22 cellular contexts compared by ENCODE assay signal in the genomic region with DNA sequence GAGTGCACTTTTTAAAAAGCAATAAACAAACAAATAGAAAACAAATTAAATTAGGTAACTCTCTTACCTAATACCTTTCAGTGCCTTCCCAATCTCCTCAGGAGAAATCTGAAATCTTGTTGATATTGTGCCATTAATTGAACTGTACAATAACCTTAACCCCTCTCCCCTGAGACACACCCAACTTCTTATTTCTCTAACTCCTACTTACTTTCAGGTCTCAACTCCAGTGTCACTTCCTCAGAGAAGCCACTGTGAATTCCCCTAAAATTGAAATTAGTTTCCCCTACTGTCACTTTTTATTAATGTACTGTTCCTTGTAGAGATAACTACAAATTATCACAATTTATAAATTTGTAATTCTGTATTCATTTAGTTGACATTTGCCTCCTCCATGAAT.
DNase-seq lines count a peak whose midpoint lies in the region; ATAC-seq and TF ChIP-seq lines count a peak whose summit lies in the region.
"Had no signal": no experiment of that assay in that cellular context is flagged by ENCODE, and none has a peak within 500 bp of the region (broad histone marks: within the 10 kb centered on the region; RNA-seq: fewer than 3 reads in every experiment).

No MANE protein-coding gene starts in this region.

- H2BK15ac ChIP-seq in IMR-90 (ENCODE audit: low read depth, low read length): no peak overlapping the region

- no peaks in the 10 kb centered on the region; the same call in 1 of the 2 replicates for H3K9me3 ChIP-seq in IMR-90 (ENCODE audit: control insufficient read depth, insufficient read depth, low read length)
- H3K9me3 ChIP-seq in tibial artery: no peaks in the 10 kb centered on the region
- H3K9me3 ChIP-seq in ascending aorta: no peaks in the 10 kb centered on the region
- no peaks in the 10 kb centered on the region for H3K9me3 ChIP-seq in body of pancreas
- H3K9me3 ChIP-seq in mammary epithelial cell (replicated peaks; ENCODE audit: insufficient read depth, low read length): no peaks in the 10 kb centered on the region
- H3K9me3 ChIP-seq: psoas muscle had no signal

- no peak overlapping the region for H3K23ac ChIP-seq in IMR-90 (ENCODE audit: low read depth, low read length)

- dilution Hi-C loops in IMR-90 (cut with HindIII; ENCODE audit: low sequenced_read_pairs, unreplicated experiment) (no loop called here), mammary epithelial cell (cut with HindIII; ENCODE audit: low sequenced_read_pairs) (loop anchor here (10.0 kb wide), 1 partner anchor 51 kb away; no protein-coding TSS in a partner anchor)

- no peak overlapping the region for H2AK5ac ChIP-seq in IMR-90 (ENCODE audit: low read depth, low read length)

- peak; percentile 88 for ATAC-seq in GM18868 (IDR thresholded peaks at IDR 0.05; ENCODE audit: unreplicated experiment)
- peak; percentile 54 for ATAC-seq in HG02623 (IDR thresholded peaks at IDR 0.05; ENCODE audit: unreplicated experiment)
- ATAC-seq in IMR-90 (ENCODE audit: low read depth): no peak
- ATAC-seq in body of pancreas: no peak
- ATAC-seq: foreskin keratinocyte, psoas muscle had no signal

- DNase-seq in IMR-90: no peak
- no peak for DNase-seq in tibial artery
- no peak for DNase-seq in ascending aorta (ENCODE audit: low spot score in 2 of 2)
- DNase-seq in body of pancreas: no peak
- DNase-seq in mammary epithelial cell: no peak
- DNase-seq: activated CD4-positive, alpha-beta memory T cell treated with anti-CD3 and anti-CD28 coated beads, Interleukin-2, amount 10 ng/mL, durations not matched to agents 7 days and 5 days; activated naive CD4-positive, alpha-beta T cell treated with Interleukin-2 at 50 U/mL for 16 hours; activated T-cell treated with anti-CD3 and anti-CD28 coated beads, Interleukin-2, amount 50 U/mL, for 1 hour; anterior cingulate cortex; central memory CD4-positive, alpha-beta T cell; DMS79; foreskin keratinocyte; immature natural killer cell; NCI-H1092 treated with DMSO at 0.1 percent for 48 hours; NCI-H2081; NCI-H510A; psoas muscle; trophoblast cell had no signal

- BruUV-seq in IMR-90 (replicated peaks; lab: Mats Ljungman, UMichigan) (no TSS peak), mammary epithelial cell (replicated peaks; lab: Mats Ljungman, UMichigan) (no TSS peak)

- H3K36me3 ChIP-seq in IMR-90 (ENCODE audit: control insufficient read depth, insufficient read depth, low read length) (no peaks in the 10 kb centered on the region), tibial artery (no peaks in the 10 kb centered on the region), ascending aorta (no peaks in the 10 kb centered on the region), body of pancreas (replicated peaks in 1 of 2; ENCODE audit: insufficient read depth in 1 of 2, low read depth in 2 of 2) (no peaks in the 10 kb centered on the region), mammary epithelial cell (ENCODE audit: insufficient read depth, low read length) (no peaks in the 10 kb centered on the region)
- H3K36me3 ChIP-seq: neural progenitor cell had no signal

- in situ Hi-C loops in IMR-90 (cut with MboI; ENCODE audit: low sequenced_read_pairs): no loop called here
- in situ Hi-C loops in mammary epithelial cell (cut with MboI; ENCODE audit: low sequenced_read_pairs in 2 of 2): no loop called here

- no peak overlapping the region for H2BK20ac ChIP-seq in IMR-90 (ENCODE audit: low read depth, low read length)

- peaks cover 12% of the 10 kb centered on the region for H3K4me1 ChIP-seq in IMR-90 (ENCODE audit: control insufficient read depth, insufficient read depth, low read length)
- peaks cover 0 to 58% (median 21%) of the 10 kb centered on the region in 4 donors for H3K4me1 ChIP-seq in tibial artery
- H3K4me1 ChIP-seq in ascending aorta: peaks cover 0 to 3% of the 10 kb centered on the region in 2 donors
- no peaks in the 10 kb centered on the region for H3K4me1 ChIP-seq in body of pancreas
- no peaks in the 10 kb centered on the region for H3K4me1 ChIP-seq in mammary epithelial cell (ENCODE audit: insufficient read depth, low read length)
- H3K4me1 ChIP-seq: foreskin keratinocyte, neural progenitor cell, psoas muscle had no signal

- TF ChIP-seq POLR2A in IMR-90 (IDR thresholded peaks at IDR 0.05; ENCODE audit: low read depth, low read length): no peak
- TF ChIP-seq POLR2A in body of pancreas (IDR thresholded peaks at IDR 0.05): no peak

- 0 out of 2 replicates have a peak, but pooled peaks cover 4% of the 10 kb centered on the region for H3K9me1 ChIP-seq in IMR-90 (ENCODE audit: insufficient read depth, low read length)

- no peak overlapping the region for H2AFZ ChIP-seq in IMR-90 (replicated peaks; ENCODE audit: low read length, poor library complexity)
- H2AFZ ChIP-seq in mammary epithelial cell (ENCODE audit: low read depth, low read length): no peak overlapping the region
- H2AFZ ChIP-seq: neural progenitor cell had no signal

- H4K8ac ChIP-seq in IMR-90 (ENCODE audit: low read depth in 2 of 2, low read length in 2 of 2): no peak overlapping the region

- CTCF ChIA-PET in IMR-90 (lab: Yijun Ruan, JAX) (no interaction called here), mammary epithelial cell (lab: Charles Lee; ENCODE audit: low non-redundant PET) (no interaction called here)

- H2BK5ac ChIP-seq in IMR-90 (ENCODE audit: low read depth, low read length, poor library complexity, severe bottlenecking): peak overlapping the region; percentile 3

- H3K27ac ChIP-seq in IMR-90 (ENCODE audit: insufficient read depth, low read length) (no peak overlapping the region), tibial artery (peak overlapping the region; percentile 66 to 77), ascending aorta (no peak overlapping the region), body of pancreas (no peak overlapping the region), mammary epithelial cell (ENCODE audit: insufficient read depth, low read depth, low read length) (no peak overlapping the region)
- H3K27ac ChIP-seq: epithelial cell of prostate, foreskin keratinocyte, neural progenitor cell, psoas muscle had no signal

- no peak overlapping the region for H3K4ac ChIP-seq in IMR-90 (ENCODE audit: low read depth, low read length)

- H3K27me3 ChIP-seq in IMR-90 (ENCODE audit: control insufficient read depth, insufficient read depth, low read length) (no peaks in the 10 kb centered on the region), tibial artery (no peaks in the 10 kb centered on the region), ascending aorta (no peaks in the 10 kb centered on the region), body of pancreas (no peaks in the 10 kb centered on the region), mammary epithelial cell (ENCODE audit: insufficient read depth, low read length) (no peaks in the 10 kb centered on the region)
- H3K27me3 ChIP-seq: foreskin keratinocyte, neural progenitor cell had no signal

- no peak overlapping the region for H4K5ac ChIP-seq in IMR-90 (ENCODE audit: low read depth, low read length)

- no peak overlapping the region for H3K14ac ChIP-seq in IMR-90 (replicated peaks; ENCODE audit: low read depth, low read length)

- H4K20me1 ChIP-seq in IMR-90 (ENCODE audit: insufficient read depth, low read length) (no peaks in the 10 kb centered on the region), mammary epithelial cell (ENCODE audit: insufficient read depth, low read length) (no peaks in the 10 kb centered on the region)

- POLR2A ChIA-PET in IMR-90 (lab: Charles Lee; ENCODE audit: unreplicated experiment): no interaction called here

- no peak overlapping the region for H3K9ac ChIP-seq in IMR-90 (ENCODE audit: low read depth, low read length)
- no peak overlapping the region for H3K9ac ChIP-seq in mammary epithelial cell (ENCODE audit: insufficient read depth, low read length)
- H3K9ac ChIP-seq: neural progenitor cell had no signal

- no peak overlapping the region for H4K91ac ChIP-seq in IMR-90 (ENCODE audit: insufficient read depth, low read depth, low read length)

- peak overlapping the region; percentile 62; the same call in 1 of the 2 replicates for H3K18ac ChIP-seq in IMR-90 (ENCODE audit: low read depth, low read length)

- H3K4me2 ChIP-seq in IMR-90 (ENCODE audit: low read depth, low read length) (no peak overlapping the region), mammary epithelial cell (ENCODE audit: insufficient read depth, low read depth, low read length) (no peak overlapping the region)
- H3K4me2 ChIP-seq: neural progenitor cell had no signal

- intact Hi-C loops in IMR-90 (cut with micrococcal nuclease) (no loop called here), tibial artery (cut with DNase I; ENCODE audit: low total_unique reads) (no loop called here), ascending aorta (cut with DNase I) (no loop called here), body of pancreas (cut with DNase I) (no loop called here), mammary epithelial cell (cut with micrococcal nuclease) (no loop called here)

- TF ChIP-seq RAD21 in IMR-90 (IDR thresholded peaks at IDR 0.05; ENCODE audit: low read length): no peak

- no peaks in the 10 kb centered on the region for H3K79me1 ChIP-seq in IMR-90 (ENCODE audit: low read depth in 1 of 2, low read length in 2 of 2)

- no peak overlapping the region for H2BK120ac ChIP-seq in IMR-90 (ENCODE audit: low read depth, low read length)

- TF ChIP-seq CTCF in IMR-90 (conservative IDR thresholded peaks at IDR 0.05; ENCODE audit: low read depth, low read length) (no peak), tibial artery (IDR thresholded peaks at IDR 0.05) (no peak), ascending aorta (IDR thresholded peaks at IDR 0.05) (no peak), body of pancreas (IDR thresholded peaks at IDR 0.05) (no peak), mammary epithelial cell (conservative IDR thresholded peaks at IDR 0.05 in 1 of 2, IDR thresholded peaks at IDR 0.05 in 1 of 2; ENCODE audit: extremely low read depth in 1 of 2, insufficient read depth in 1 of 2, low read depth in 1 of 2, low read length in 2 of 2) (no peak)

- no peak overlapping the region for H2AK9ac ChIP-seq in IMR-90 (replicated peaks; ENCODE audit: low read depth, low read length, poor library complexity)

- no peaks in the 10 kb centered on the region for H3K79me2 ChIP-seq in mammary epithelial cell (ENCODE audit: insufficient read depth, low read length)

- H3K56ac ChIP-seq in IMR-90 (ENCODE audit: extremely low read depth, insufficient read depth, low read length): no peak overlapping the region

- H3K4me3 ChIP-seq in IMR-90 (ENCODE audit: insufficient read depth, low read depth, low read length) (no peak overlapping the region), tibial artery (no peak overlapping the region), ascending aorta (no peak overlapping the region), body of pancreas (no peak overlapping the region), mammary epithelial cell (replicated peaks in 1 of 3; ENCODE audit: insufficient read depth in 1 of 3, low read depth in 2 of 3, low read length in 3 of 3) (no peak overlapping the region)
- H3K4me3 ChIP-seq: neural progenitor cell, psoas muscle had no signal

TF ChIP-seq in IMR-90, 13 proteins besides CTCF, POLR2A, EP300 and RAD21 (continues in another document):
- TF ChIP-seq CEBPB (IDR thresholded peaks at IDR 0.05; ENCODE audit: low read depth, low read length) (no peak), RCOR1 (IDR thresholded peaks at IDR 0.05; ENCODE audit: insufficient replicate concordance, low read length) (no peak), RFX5 (IDR thresholded peaks at IDR 0.05; ENCODE audit: low read depth, low read length) (no peak), MAZ (IDR thresholded peaks at IDR 0.05; ENCODE audit: borderline replicate concordance, low read depth, low read length) (no peak)

Comparison
In these comparisons a context has a peak if more than half of its experiments do, and no peak if none do; other contexts are left out.
1. ATAC-seq: peak in GM18868 (single experiment) and HG02623 (single experiment); none in IMR-90 (single experiment) and body of pancreas (single experiment).
2. H3K27ac ChIP-seq: peak in tibial artery (2 of 2); none in IMR-90 (single experiment), ascending aorta (0 of 2), body of pancreas (0 of 4) and mammary epithelial cell (single experiment).